ENCODE assay signal across 18 cellular contexts in the genomic region with DNA sequence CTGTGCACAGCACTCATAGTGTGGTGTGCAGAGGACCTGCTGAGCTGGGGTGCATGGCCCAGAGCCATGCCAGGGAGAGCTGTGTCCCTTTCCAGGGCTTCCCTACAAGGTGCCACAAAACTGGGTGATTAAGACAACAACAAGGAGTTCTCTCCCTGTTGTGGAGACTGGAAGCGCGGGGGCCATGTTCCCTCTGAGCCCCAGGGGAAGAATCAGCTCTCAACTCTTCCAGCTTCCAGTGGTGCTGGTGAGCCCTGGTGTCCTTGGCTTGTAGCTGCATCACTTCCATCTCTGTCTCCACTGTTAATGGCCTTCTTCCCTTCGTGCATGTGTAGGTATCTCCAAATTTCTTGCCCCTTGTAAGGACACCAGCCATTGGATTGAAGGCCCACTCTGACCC.
DNase-seq lines count a peak whose midpoint lies in the region; ATAC-seq lines count a peak whose summit lies in the region.
"Had no signal": no experiment of that assay in that cellular context is flagged by ENCODE, and none has a peak within 500 bp of the region (broad histone marks: within the 10 kb centered on the region; RNA-seq: fewer than 3 reads in every experiment).

No MANE protein-coding gene starts in this region.

- CTCF ChIA-PET in activated naive CD4-positive, alpha-beta T cell treated with anti-CD3 and anti-CD28 coated beads, Interleukin-2, amount 10 ng/mL, durations not matched to agents 7 days and 5 days (lab: Charles Lee), result interaction anchor here (1.2 to 1.4 kb wide), 2 partner anchors 19 to 51 kb away, joined by 3 read pairs; no protein-coding TSS in a partner anchor
- CTCF ChIA-PET in CD4-positive, alpha-beta memory T cell (lab: Charles Lee; ENCODE audit: partially characterized antibody), result no interaction called here

- peak overlapping the region; percentile 76 for H3K27ac ChIP-seq in cingulate gyrus (ENCODE audit: low read depth, low read length)
- peak overlapping the region; percentile 22 for H3K27ac ChIP-seq in substantia nigra (ENCODE audit: low read depth, low read length, poor library complexity, severe bottlenecking)
- no peak overlapping the region for H3K27ac ChIP-seq in CD4-positive, alpha-beta memory T cell (ENCODE audit: low read depth, low read length)
- H3K27ac ChIP-seq: GM23248 had no signal

- H3K4me3 Mint-ChIP-seq in activated naive CD4-positive, alpha-beta T cell treated with anti-CD3 and anti-CD28 coated beads, Interleukin-2, amount 10 ng/mL, durations not matched to agents 7 days and 5 days, result no peak overlapping the region
- no peak overlapping the region for H3K4me3 Mint-ChIP-seq in activated T-helper 1 cell treated with anti-CD3 and anti-CD28 coated beads, Interleukin-12 subunit alpha, Interleukin-12 subunit beta, Interleukin-2, Interleukin-4 antibody, amounts not matched to agents 30 ng/mL and 10 ng/mL and 1 ng/mL, durations not matched to agents 14 hours and 24 hours and 36 hours
- no peak overlapping the region for H3K4me3 Mint-ChIP-seq in CD4-positive, alpha-beta memory T cell
- H3K4me3 Mint-ChIP-seq: B cell; CD8-positive, alpha-beta T cell had no signal

- no peaks in the 10 kb centered on the region for H3K9me3 ChIP-seq in CD4-positive, alpha-beta memory T cell (ENCODE audit: control insufficient read depth in 1 of 2, low read length in 2 of 2)

- POLR2A ChIA-PET in CD4-positive, alpha-beta memory T cell (lab: Charles Lee; ENCODE audit: partially characterized antibody), result no interaction called here

- peaks cover 3% of the 10 kb centered on the region for H3K4me1 Mint-ChIP-seq in activated naive CD4-positive, alpha-beta T cell treated with anti-CD3 and anti-CD28 coated beads, Interleukin-2, amount 10 ng/mL, durations not matched to agents 7 days and 5 days
- peaks cover 6% of the 10 kb centered on the region for H3K4me1 Mint-ChIP-seq in activated T-helper 1 cell treated with anti-CD3 and anti-CD28 coated beads, Interleukin-12 subunit alpha, Interleukin-12 subunit beta, Interleukin-2, Interleukin-4 antibody, amounts not matched to agents 30 ng/mL and 10 ng/mL and 1 ng/mL, durations not matched to agents 14 hours and 24 hours and 36 hours (ENCODE audit: low read depth)
- H3K4me1 Mint-ChIP-seq in CD4-positive, alpha-beta memory T cell, result no peaks in the 10 kb centered on the region

- intact Hi-C loops in activated T-helper 1 cell treated with anti-CD3 and anti-CD28 coated beads, Interleukin-12 subunit alpha, Interleukin-12 subunit beta, Interleukin-2, Interleukin-4 antibody, amounts not matched to agents 30 ng/mL and 10 ng/mL and 1 ng/mL, durations not matched to agents 14 hours and 24 hours and 36 hours (cut with micrococcal nuclease), result loop anchor here (2.0 kb wide), 1 partner anchor 72 kb away; no protein-coding TSS in a partner anchor
- intact Hi-C loops in CD4-positive, alpha-beta memory T cell (cut with micrococcal nuclease), result no loop called here

- no peaks in the 10 kb centered on the region for H3K36me3 ChIP-seq in CD4-positive, alpha-beta memory T cell (ENCODE audit: insufficient read depth, low read length)

- peaks cover 10 to 21% of the 10 kb centered on the region in 2 donors for H3K9me3 Mint-ChIP-seq in activated naive CD4-positive, alpha-beta T cell treated with anti-CD3 and anti-CD28 coated beads, Interleukin-2, amount 50 U/mL, for 72 hours
- peaks cover 2% of the 10 kb centered on the region for H3K9me3 Mint-ChIP-seq in activated naive CD4-positive, alpha-beta T cell treated with anti-CD3 and anti-CD28 coated beads, Interleukin-2, amount 10 ng/mL, durations not matched to agents 7 days and 5 days
- peaks cover 16% of the 10 kb centered on the region for H3K9me3 Mint-ChIP-seq in activated T-helper 1 cell treated with anti-CD3 and anti-CD28 coated beads, Interleukin-12 subunit alpha, Interleukin-12 subunit beta, Interleukin-2, Interleukin-4 antibody, amounts not matched to agents 30 ng/mL and 10 ng/mL and 1 ng/mL, durations not matched to agents 14 hours and 24 hours and 36 hours
- H3K9me3 Mint-ChIP-seq in CD4-positive, alpha-beta memory T cell, result peaks cover 0 to 4% (median 0%) of the 10 kb centered on the region in 8 donors

- H3K27ac Mint-ChIP-seq in activated naive CD4-positive, alpha-beta T cell treated with anti-CD3 and anti-CD28 coated beads, Interleukin-2, amount 50 U/mL, for 72 hours, result peak overlapping the region; percentile 77 to 87
- H3K27ac Mint-ChIP-seq in activated naive CD4-positive, alpha-beta T cell treated with anti-CD3 and anti-CD28 coated beads, Interleukin-2, amount 10 ng/mL, durations not matched to agents 7 days and 5 days, result no peak overlapping the region
- H3K27ac Mint-ChIP-seq in activated T-helper 1 cell treated with anti-CD3 and anti-CD28 coated beads, Interleukin-12 subunit alpha, Interleukin-12 subunit beta, Interleukin-2, Interleukin-4 antibody, amounts not matched to agents 30 ng/mL and 10 ng/mL and 1 ng/mL, durations not matched to agents 14 hours and 24 hours and 36 hours, result peak overlapping the region; percentile 68
- H3K27ac Mint-ChIP-seq in CD4-positive, alpha-beta memory T cell, result no peak overlapping the region
- H3K27ac Mint-ChIP-seq: B cell; CD8-positive, alpha-beta T cell had no signal

- H3K4me1 ChIP-seq in CD4-positive, alpha-beta memory T cell (ENCODE audit: insufficient read depth, low read length), result no peaks in the 10 kb centered on the region

- peaks cover 18 to 50% of the 10 kb centered on the region in 2 donors for H3K36me3 Mint-ChIP-seq in activated naive CD4-positive, alpha-beta T cell treated with anti-CD3 and anti-CD28 coated beads, Interleukin-2, amount 50 U/mL, for 72 hours
- peaks cover 7% of the 10 kb centered on the region for H3K36me3 Mint-ChIP-seq in activated naive CD4-positive, alpha-beta T cell treated with anti-CD3 and anti-CD28 coated beads, Interleukin-2, amount 10 ng/mL, durations not matched to agents 7 days and 5 days
- H3K36me3 Mint-ChIP-seq in activated T-helper 1 cell treated with anti-CD3 and anti-CD28 coated beads, Interleukin-12 subunit alpha, Interleukin-12 subunit beta, Interleukin-2, Interleukin-4 antibody, amounts not matched to agents 30 ng/mL and 10 ng/mL and 1 ng/mL, durations not matched to agents 14 hours and 24 hours and 36 hours (ENCODE audit: low read depth), result peaks cover 6% of the 10 kb centered on the region
- H3K36me3 Mint-ChIP-seq in CD4-positive, alpha-beta memory T cell, result no peaks in the 10 kb centered on the region
- H3K36me3 Mint-ChIP-seq: CD8-positive, alpha-beta T cell had no signal

- no peak for ATAC-seq in activated naive CD4-positive, alpha-beta T cell treated with anti-CD3 and anti-CD28 coated beads, Interleukin-2, amount 50 U/mL, for 72 hours
- ATAC-seq in HG03342 (IDR thresholded peaks at IDR 0.05; ENCODE audit: unreplicated experiment), result no peak
- ATAC-seq: CD8-positive, alpha-beta T cell; K562 had no signal

- H3K27me3 ChIP-seq in CD4-positive, alpha-beta memory T cell (ENCODE audit: insufficient read depth, low read length), result no peaks in the 10 kb centered on the region

- no peak for DNase-seq in activated naive CD4-positive, alpha-beta T cell treated with anti-CD3 and anti-CD28 coated beads, Interleukin-2, amount 50 U/mL, for 72 hours (ENCODE audit: low spot score in 2 of 2)
- DNase-seq in activated naive CD4-positive, alpha-beta T cell treated with anti-CD3 and anti-CD28 coated beads, Interleukin-2, amount 10 ng/mL, durations not matched to agents 7 days and 5 days, result no peak
- no peak for DNase-seq in activated T-helper 1 cell treated with anti-CD3 and anti-CD28 coated beads, Interleukin-12 subunit alpha, Interleukin-12 subunit beta, Interleukin-2, Interleukin-4 antibody, amounts not matched to agents 30 ng/mL and 10 ng/mL and 1 ng/mL, durations not matched to agents 14 hours and 24 hours and 36 hours (ENCODE audit: low spot score)
- DNase-seq in substantia nigra (lab: John Stamatoyannopoulos, UW), result peak in 5 of 49 donors; percentile 23 to 39 (median 33)
- DNase-seq in CD4-positive, alpha-beta memory T cell, result no peak
- DNase-seq: CD8-positive, alpha-beta T cell; GF-D8; NCI-H1092; NCI-H2107; NCI-H345; NCI-H69; NK-92 treated with Interleukin-12 subunit alpha and Interleukin-12 subunit beta, amount 100 ng/mL, for 24 hours; OCI-M1 had no signal

- H3K27me3 Mint-ChIP-seq in activated naive CD4-positive, alpha-beta T cell treated with anti-CD3 and anti-CD28 coated beads, Interleukin-2, amount 10 ng/mL, durations not matched to agents 7 days and 5 days, result peaks cover 29% of the 10 kb centered on the region
- no peaks in the 10 kb centered on the region for H3K27me3 Mint-ChIP-seq in activated T-helper 1 cell treated with anti-CD3 and anti-CD28 coated beads, Interleukin-12 subunit alpha, Interleukin-12 subunit beta, Interleukin-2, Interleukin-4 antibody, amounts not matched to agents 30 ng/mL and 10 ng/mL and 1 ng/mL, durations not matched to agents 14 hours and 24 hours and 36 hours (ENCODE audit: insufficient read depth)
- H3K27me3 Mint-ChIP-seq in CD4-positive, alpha-beta memory T cell, result peaks cover 1 to 14% of the 10 kb centered on the region in 2 donors

- no peak overlapping the region for H3K4me3 ChIP-seq in CD4-positive, alpha-beta memory T cell (ENCODE audit: low read length in 2 of 2)
- H3K4me3 ChIP-seq: GM23248, K562 had no signal

Comparison
In these comparisons a context has a peak if more than half of its experiments do, and no peak if none do; other contexts are left out.
1. H3K27ac Mint-ChIP-seq: peak in activated naive CD4-positive, alpha-beta T cell treated with anti-CD3 and anti-CD28 coated beads, Interleukin-2, amount 50 U/mL, for 72 hours (2 of 2) and activated T-helper 1 cell treated with anti-CD3 and anti-CD28 coated beads, Interleukin-12 subunit alpha, Interleukin-12 subunit beta, Interleukin-2, Interleukin-4 antibody, amounts not matched to agents 30 ng/mL and 10 ng/mL and 1 ng/mL, durations not matched to agents 14 hours and 24 hours and 36 hours (single experiment); none in activated naive CD4-positive, alpha-beta T cell treated with anti-CD3 and anti-CD28 coated beads, Interleukin-2, amount 10 ng/mL, durations not matched to agents 7 days and 5 days (single experiment) and CD4-positive, alpha-beta memory T cell (0 of 7).